ENCODE assay signal across 8 cellular contexts in genomic region chr17:17236295-17237025, GRCh38. TPM values are rescaled to one million over a fixed set of nuclear protein-coding genes. Genes with fewer than 3 reads are reported as not detected.
DNase-seq lines count a peak whose midpoint lies in the region; ATAC-seq, FAIRE-seq and TF ChIP-seq lines count a peak whose summit lies in the region.

No MANE protein-coding gene starts in this region.

- peaks cover 16% of the 10 kb centered on the region for H3K79me1 ChIP-seq in H1 (ENCODE audit: low read depth, low read length)

- H3K14ac ChIP-seq in H1 (ENCODE audit: insufficient read length), result no peak overlapping the region

- TF ChIP-seq EP300 in H1 (IDR thresholded peaks at IDR 0.05; ENCODE audit: borderline replicate concordance in 1 of 2, low read depth in 2 of 2, low read length in 2 of 2), result no peak

- H2AFZ ChIP-seq in H1 (ENCODE audit: low read length), result peak overlapping the region; percentile 100; the same call in 1 of the 2 replicates

- peaks cover 9% of the 10 kb centered on the region for H3K23me2 ChIP-seq in H1 (ENCODE audit: low read depth, low read length)

- TF ChIP-seq CTCF in H1 (IDR thresholded peaks at IDR 0.05; ENCODE audit: control extremely low read depth in 1 of 3, insufficient read depth in 1 of 3, low read depth in 1 of 3, low read length in 3 of 3), result no peak
- no peak for TF ChIP-seq CTCF in vagina (IDR thresholded peaks at IDR 0.05)

- in situ Hi-C loops in SK-MEL-5 (cut with HindIII; ENCODE audit: low pct_unique_long_range_greater_than_20kb, low sequenced_read_pairs), result no loop called here

- peak overlapping the region; percentile 72 for H4K5ac ChIP-seq in H1 (ENCODE audit: insufficient read length, low read depth, low read length)

- peaks cover 7 to 35% of the 10 kb centered on the region in 2 experiments; a peak in 3 of 4 replicates for H3K79me2 ChIP-seq in H1 (ENCODE audit: control insufficient read depth in 1 of 2, insufficient read depth in 2 of 2, low read length in 2 of 2)

- intact Hi-C loops in vagina (cut with DNase I), result no loop called here

- H3K9ac ChIP-seq in H1 (replicated peaks in 1 of 4; ENCODE audit: extremely low read depth in 1 of 4, low read depth in 3 of 4, low read length in 3 of 4), result peak overlapping the region in 3 of 4 experiments; percentile 95 to 100 (median 100); a peak in 6 of 7 replicates

- WGBS in H1 (ENCODE audit: extremely low coverage in 1 of 2, insufficient coverage in 1 of 2, insufficient read length in 1 of 2, insufficient replicate concordance in 2 of 2, low coverage in 1 of 2, low lambda C conversion rate in 2 of 2, missing lambda C conversion rate in 1 of 2), 2 experiments, result 9% methylated on average over 27 of the region's 31 CpGs; no CpG with 5 or more reads in 1 of the 2 experiments

- H2BK5ac ChIP-seq in H1 (ENCODE audit: low read depth, low read length), result peak overlapping the region; percentile 100

- H3K4ac ChIP-seq in H1 (replicated peaks; ENCODE audit: insufficient read length, low read depth, low read length), result no peak overlapping the region

- peak overlapping the region; percentile 95 to 100 for H3K4me2 ChIP-seq in H1 (ENCODE audit: insufficient read depth in 1 of 2, low read depth in 2 of 2, low read length in 2 of 2)

- POLR2A ChIA-PET in H1 (lab: Charles Lee; ENCODE audit: partially characterized antibody), result interaction anchor here (0.7 to 1.8 kb wide), 6 partner anchors 9 to 343 kb away, joined by 3 to 7 read pairs (median 4); partner anchors contain the start of gene COPS3

- peaks cover 14 to 18% of the 10 kb centered on the region in 2 experiments for H4K20me1 ChIP-seq in H1 (replicated peaks in 1 of 2; ENCODE audit: control insufficient read depth in 1 of 2, insufficient read depth in 2 of 2, low read length in 2 of 2)

- H3K23ac ChIP-seq in H1 (ENCODE audit: insufficient read length), result no peak overlapping the region

- no peak overlapping the region for H2AK5ac ChIP-seq in H1 (ENCODE audit: low read depth, low read length)

- TF ChIP-seq POLR2A in H1 (IDR thresholded peaks at IDR 0.05; ENCODE audit: control extremely low read depth in 1 of 2, low read depth in 2 of 2, low read length in 2 of 2), result no peak; a peak in 1 of 3 replicates
- TF ChIP-seq POLR2A in vagina (IDR thresholded peaks at IDR 0.05), result no peak

- H3K36me3 ChIP-seq in H1 (ENCODE audit: control insufficient read depth in 2 of 4, insufficient read depth in 4 of 4, low read length in 3 of 4), result peaks cover 5 to 13% (median 7%) of the 10 kb centered on the region in 4 experiments; a peak in 6 of 8 replicates
- H3K36me3 ChIP-seq in vagina, result peaks cover 0 to 12% of the 10 kb centered on the region in 2 donors

- H3K56ac ChIP-seq in H1 (replicated peaks; ENCODE audit: insufficient read length, low read depth, low read length), result no peak overlapping the region

- H3K9me3 ChIP-seq in H1 (ENCODE audit: insufficient read depth in 2 of 2, low read depth in 1 of 2, low read length in 1 of 2) (no peaks in the 10 kb centered on the region), vagina (no peaks in the 10 kb centered on the region)

- no peak overlapping the region; the same call in 1 of the 2 replicates for H2BK15ac ChIP-seq in H1 (ENCODE audit: low read length)

- CTCF ChIA-PET in H1 (lab: Charles Lee; ENCODE audit: partially characterized antibody), result interaction anchor here (0.6 to 1.3 kb wide), 2 partner anchors 94 to 109 kb away, joined by 4 to 5 read pairs; no protein-coding TSS in a partner anchor

- peak; percentile 22 for ATAC-seq in HG03097 (IDR thresholded peaks at IDR 0.05; ENCODE audit: low FRiP score, unreplicated experiment)

- H4K8ac ChIP-seq in H1 (ENCODE audit: extremely low read depth, insufficient read depth, low read length), result peak overlapping the region; percentile 99; the same call in 1 of the 2 replicates

- no peak overlapping the region for H4K91ac ChIP-seq in H1 (replicated peaks; ENCODE audit: insufficient read length, low read length)

- FAIRE-seq in H1 (lab: Jason Lieb, UNC), result no peak

- H2BK120ac ChIP-seq in H1 (replicated peaks; ENCODE audit: low read depth, low read length), result no peak overlapping the region

- DNase-seq in NCI-H2171 treated with DMSO at 0.1 percent for 48 hours (lab: John Stamatoyannopoulos, UW) (peak; percentile 20), NCI-H2171 (lab: John Stamatoyannopoulos, UW) (no peak), SK-MEL-5 (ENCODE audit: low read depth, low spot score) (peak; percentile 19), H1 (ENCODE audit: low read depth in 1 of 2, low spot score in 2 of 2) (no peak), mucosa of gallbladder (ENCODE audit: low spot score) (peak; percentile 14), vagina (ENCODE audit: extremely low spot score in 2 of 2) (no peak), NCI-H1930 (lab: John Stamatoyannopoulos, UW) (no peak)

- no peak for TF ChIP-seq RAD21 in H1 (IDR thresholded peaks at IDR 0.05 in 1 of 2, conservative IDR thresholded peaks at IDR 0.05 in 1 of 2; ENCODE audit: low read depth in 2 of 2, low read length in 2 of 2)

- H3K27ac ChIP-seq in H1 (ENCODE audit: low read depth, low read length), result peak overlapping the region; percentile 100
- H3K27ac ChIP-seq in vagina, result peak overlapping the region; percentile 94

- H2BK20ac ChIP-seq in H1 (ENCODE audit: low read length), result no peak overlapping the region

- H3K4me3 ChIP-seq in H1 (ENCODE audit: extremely low read depth in 1 of 4, insufficient read depth in 2 of 4, low read depth in 3 of 4, low read length in 4 of 4) (peak overlapping the region; percentile 79 to 97 (median 94)), vagina (peak overlapping the region; percentile 97 to 100)

- H2BK12ac ChIP-seq in H1 (ENCODE audit: low read depth, low read length), result peak overlapping the region; percentile 6; the same call in 1 of the 2 replicates

- H3K18ac ChIP-seq in H1 (ENCODE audit: extremely low read depth, low read length), result peak overlapping the region; percentile 99

- no peaks in the 10 kb centered on the region for H3K27me3 ChIP-seq in H1 (replicated peaks in 1 of 4; ENCODE audit: control insufficient read depth in 3 of 4, extremely low read depth in 1 of 4, insufficient read depth in 3 of 4, low read length in 3 of 4)
- H3K27me3 ChIP-seq in vagina, result no peaks in the 10 kb centered on the region

- peaks cover 2 to 10% (median 5%) of the 10 kb centered on the region in 4 experiments; a peak in 5 of 7 replicates for H3K4me1 ChIP-seq in H1 (replicated peaks in 1 of 4; ENCODE audit: control insufficient read depth in 3 of 4, insufficient read depth in 4 of 4, low read length in 3 of 4)
- peaks cover 34% of the 10 kb centered on the region for H3K4me1 ChIP-seq in vagina

TF ChIP-seq in H1, 55 proteins besides CTCF, POLR2A, EP300 and RAD21 (continues in another document):
- TF ChIP-seq SAP30 (IDR thresholded peaks at IDR 0.05; ENCODE audit: insufficient read depth, insufficient replicate concordance, low read length) (peak; percentile 45), YY1 (IDR thresholded peaks at IDR 0.05; ENCODE audit: low read depth, low read length) (no peak), RFX5 (IDR thresholded peaks at IDR 0.05; ENCODE audit: borderline replicate concordance, low read depth, low read length) (no peak)

RNA-seq across cellular contexts. Expression of gene FLCN, which starts 0.5 kb away (rescaled TPM):
- 37.2 and 43.7 TPM in 2 replicates for total RNA-seq in SK-MEL-5 (2014; rRNA removed; shearing (Covaris generic))
- polyA plus RNA-seq in SK-MEL-5 (2015; cell fraction: cytosol; rRNA removed), result 33.1 and 41.5 TPM in 2 replicates
- polyA plus RNA-seq in SK-MEL-5 (2015; cell fraction: nucleus; rRNA removed), result 173 and 190 TPM in 2 replicates
- total RNA-seq in H1 (2021; fragmentation: NEBNext Ultra II Directional; extraction: Animal tissue kit (Norgen Biotek cat#: 25700)), result 34.0 and 34.6 TPM in 2 replicates
- 15.6 and 20.8 TPM in 2 replicates for polyA plus RNA-seq in H1 (2011; rRNA removed)
- polyA plus RNA-seq in H1 (2011; cell fraction: cytosol; rRNA removed), result 18.4 TPM
- polyA plus RNA-seq in H1 (2011; cell fraction: nucleus; rRNA removed), result 29.1 TPM
- 22.5 to 32.6 TPM (median 26.9 TPM) in 4 replicates for polyA plus RNA-seq in H1 (2012, experiment 1 of 2)
- polyA plus RNA-seq in H1 (2012, experiment 2 of 2), result 21.7 TPM
- polyA plus RNA-seq in H1 (2013, experiment 1 of 2), result 11.7 TPM
- 10.4 TPM for polyA plus RNA-seq in H1 (2013, experiment 2 of 2)
- 39.5 and 40.0 TPM in 2 replicates for polyA minus RNA-seq in H1 (2011; rRNA and poly(A)+ RNA removed)
- polyA minus RNA-seq in H1 (2011; cell fraction: cytosol; rRNA and poly(A)+ RNA removed), result 21.7 TPM
- 35.8 TPM for polyA minus RNA-seq in H1 (2011; cell fraction: nucleus; rRNA and poly(A)+ RNA removed)
- total RNA-seq in mucosa of gallbladder (110 TPM), vagina (82.0 TPM)

RNA-seq across cellular contexts. Expression of gene PLD6, which starts 30.3 kb away (rescaled TPM):
- total RNA-seq in SK-MEL-5 (2014; rRNA removed; shearing (Covaris generic)), result 4.3 and 4.7 TPM in 2 replicates
- polyA plus RNA-seq in SK-MEL-5 (2015; cell fraction: cytosol; rRNA removed), result 5.8 and 8.0 TPM in 2 replicates
- 2.4 and 5.9 TPM in 2 replicates for polyA plus RNA-seq in SK-MEL-5 (2015; cell fraction: nucleus; rRNA removed)
- 0.22 TPM in 1 of 2 replicates, not detected in the other for total RNA-seq in H1 (2021; fragmentation: NEBNext Ultra II Directional; extraction: Animal tissue kit (Norgen Biotek cat#: 25700))
- 0.17 and 0.20 TPM in 2 replicates for polyA plus RNA-seq in H1 (2011; rRNA removed)
- polyA plus RNA-seq in H1 (2011; cell fraction: cytosol; rRNA removed), result 0.31 TPM
- polyA plus RNA-seq in H1 (2011; cell fraction: nucleus; rRNA removed), result 0.43 TPM
- polyA plus RNA-seq in H1 (2012, experiment 1 of 2), result 0.16 to 0.39 TPM (median 0.32 TPM) in 4 replicates
- not detected for polyA plus RNA-seq in H1 (2012, experiment 2 of 2)
- 0.06 TPM for polyA plus RNA-seq in H1 (2013, experiment 1 of 2)
- polyA plus RNA-seq in H1 (2013, experiment 2 of 2), result 0.06 TPM
- 0.38 TPM in 1 of 2 replicates, not detected in the other for polyA minus RNA-seq in H1 (2011; rRNA and poly(A)+ RNA removed)
- polyA minus RNA-seq in H1 (2011; cell fraction: cytosol; rRNA and poly(A)+ RNA removed), result not detected
- not detected for polyA minus RNA-seq in H1 (2011; cell fraction: nucleus; rRNA and poly(A)+ RNA removed)
- total RNA-seq in mucosa of gallbladder (6.4 TPM), vagina (0.74 TPM)

RNA-seq across cellular contexts. Expression of gene COPS3, which starts 44.6 kb away (rescaled TPM):
- 116 and 121 TPM in 2 replicates for total RNA-seq in SK-MEL-5 (2014; rRNA removed; shearing (Covaris generic))
- 67.9 and 68.3 TPM in 2 replicates for polyA plus RNA-seq in SK-MEL-5 (2015; cell fraction: cytosol; rRNA removed)
- 34.0 and 57.1 TPM in 2 replicates for polyA plus RNA-seq in SK-MEL-5 (2015; cell fraction: nucleus; rRNA removed)
- 110 and 112 TPM in 2 replicates for total RNA-seq in H1 (2021; fragmentation: NEBNext Ultra II Directional; extraction: Animal tissue kit (Norgen Biotek cat#: 25700))
- 59.8 and 82.9 TPM in 2 replicates for polyA plus RNA-seq in H1 (2011; rRNA removed)
- polyA plus RNA-seq in H1 (2011; cell fraction: cytosol; rRNA removed), result 76.9 TPM
- polyA plus RNA-seq in H1 (2011; cell fraction: nucleus; rRNA removed), result 45.6 TPM
- 93.9 to 128 TPM (median 97.4 TPM) in 4 replicates for polyA plus RNA-seq in H1 (2012, experiment 1 of 2)
- polyA plus RNA-seq in H1 (2012, experiment 2 of 2), result 16.8 TPM
- polyA plus RNA-seq in H1 (2013, experiment 1 of 2), result 127 TPM
- polyA plus RNA-seq in H1 (2013, experiment 2 of 2), result 136 TPM
- polyA minus RNA-seq in H1 (2011; rRNA and poly(A)+ RNA removed), result 97.7 and 150 TPM in 2 replicates
- polyA minus RNA-seq in H1 (2011; cell fraction: cytosol; rRNA and poly(A)+ RNA removed), result 47.0 TPM
- 62.8 TPM for polyA minus RNA-seq in H1 (2011; cell fraction: nucleus; rRNA and poly(A)+ RNA removed)
- 43.8 TPM for total RNA-seq in mucosa of gallbladder
- 48.1 TPM for total RNA-seq in vagina

Comparison
In these comparisons a context has a peak if more than half of its experiments do, and no peak if none do; other contexts are left out.
1. DNase-seq: peak in NCI-H2171 treated with DMSO at 0.1 percent for 48 hours (single experiment), SK-MEL-5 (single experiment) and mucosa of gallbladder (single experiment); none in NCI-H2171 (single experiment), H1 (0 of 2), vagina (0 of 2) and NCI-H1930 (0 of 2).